In the genomic region with DNA sequence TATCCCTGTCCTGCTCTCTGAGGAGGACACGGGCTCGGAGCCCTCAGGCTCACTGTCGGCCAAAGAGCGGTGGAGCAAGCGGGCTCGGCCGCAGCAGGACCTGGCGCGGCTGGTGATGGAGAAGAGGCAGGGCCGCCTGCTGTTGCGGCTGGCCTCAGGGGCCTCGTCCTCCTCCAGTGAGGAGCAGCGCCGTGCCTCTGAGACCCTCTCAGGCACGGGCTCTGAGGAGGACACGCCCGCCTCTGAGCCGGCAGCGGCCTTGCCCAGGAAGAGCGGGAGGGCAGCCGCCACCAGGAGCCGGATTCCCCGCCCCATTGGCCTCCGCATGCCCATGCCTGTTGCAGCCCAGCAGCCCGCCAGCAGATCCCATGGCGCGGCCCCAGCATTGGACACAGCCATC, we compare ENCODE assay signal across 26 cellular contexts. TPM values are rescaled to one million over a fixed set of nuclear protein-coding genes. Genes with fewer than 3 reads are reported as not detected.
"Had no signal": no experiment of that assay in that cellular context is flagged by ENCODE, and none has a peak within 500 bp of the region (broad histone marks: within the 10 kb centered on the region; RNA-seq: fewer than 3 reads in every experiment).

No MANE protein-coding gene starts in this region.

- H3K4me3 ChIP-seq: gastrocnemius medialis, left ventricle myocardium inferior, ovary, psoas muscle, right atrium auricular region, tibial artery had no signal

- FAIRE-seq: kidney had no signal

- H3K9me3 ChIP-seq: gastrocnemius medialis, left ventricle myocardium inferior, ovary, psoas muscle, right atrium auricular region, tibial artery had no signal

- H3K27ac ChIP-seq: gastrocnemius medialis, left ventricle myocardium inferior, ovary, psoas muscle, right atrium auricular region, tibial artery, WERI-Rb-1 had no signal

- H3K27me3 ChIP-seq: ovary, right atrium auricular region had no signal

- H3K4me1 ChIP-seq: gastrocnemius medialis, left ventricle myocardium inferior, psoas muscle, right atrium auricular region had no signal

- ATAC-seq: activated naive CD4-positive, alpha-beta T cell treated with anti-CD3 and anti-CD28 coated beads, Interleukin-2, amount 50 U/mL, for 72 hours; activated T-helper 17 cell treated with anti-CD3 and anti-CD28 coated beads, Interleukin-2, amount 50 U/mL, for 72 hours; gastrocnemius medialis; natural killer cell; psoas muscle; T-cell had no signal

- H3K36me3 ChIP-seq: gastrocnemius medialis, left ventricle myocardium inferior, ovary, right atrium auricular region, tibial artery, WERI-Rb-1 had no signal

- DNase-seq: activated CD4-positive, alpha-beta T cell treated with anti-CD3 and anti-CD28 coated beads for 1 hour; activated T-cell treated with anti-CD3 and anti-CD28 coated beads, Interleukin-2, amount 50 U/mL, for 1 hour; aorta; central memory CD4-positive, alpha-beta T cell; dermis blood vessel endothelial cell; effector CD8-positive, alpha-beta T cell; gastrocnemius medialis; kidney; left ventricle myocardium inferior; midbrain; natural killer cell; ovary; psoas muscle; stimulated activated CD4-positive, alpha-beta T cell treated with anti-CD3 and anti-CD28 coated beads, Interleukin-12 subunit alpha, Interleukin-12 subunit beta, amount 100 ng/mL, for 4 hours; stimulated activated CD4-positive, alpha-beta T cell treated with anti-CD3 and anti-CD28 coated beads, Interleukin-4, amount 100 ng/mL, for 4 hours; substantia nigra; T-cell; tibial artery; WERI-Rb-1 had no signal

RNA-seq across cellular contexts. Expression of gene SLC22A7, which starts 14.2 kb away (rescaled TPM):
- total RNA-seq: activated naive CD4-positive, alpha-beta T cell treated with anti-CD3 and anti-CD28 coated beads, Interleukin-2, amount 50 U/mL, for 72 hours; activated T-helper 17 cell treated with anti-CD3 and anti-CD28 coated beads, Interleukin-2, amount 50 U/mL, for 72 hours; aorta; dermis blood vessel endothelial cell; left ventricle myocardium inferior; natural killer cell; psoas muscle; right atrium auricular region; skeletal muscle tissue; T-cell; ureter had no signal
- polyA plus RNA-seq: adipose tissue, aorta, esophagus, ovary, psoas muscle had no signal

RNA-seq across cellular contexts. Expression of gene TTBK1, which starts 40.6 kb away (rescaled TPM):
- total RNA-seq: dermis blood vessel endothelial cell, psoas muscle, skeletal muscle tissue, ureter had no signal
- polyA plus RNA-seq: aorta had no signal
